8 cellular contexts compared by ENCODE assay signal in genomic region chr3:170414202-170414663, GRCh38. TPM values are rescaled to one million over a fixed set of nuclear protein-coding genes. Genes with fewer than 3 reads are reported as not detected.
DNase-seq lines count a peak whose midpoint lies in the region; ATAC-seq, FAIRE-seq and TF ChIP-seq lines count a peak whose summit lies in the region.

No MANE protein-coding gene starts in this region.

- H2AFZ ChIP-seq in mammary epithelial cell (ENCODE audit: low read depth, low read length): no peak overlapping the region

- H3K27me3 Mint-ChIP-seq in stimulated activated memory B cell treated with anti-CD40 and anti-IgM and Interleukin-4, amounts not matched to agents 10 μg/mL and 1 μg/mL and 100 μg/mL, for 72 hours: peaks cover 24% of the 10 kb centered on the region

- no peak overlapping the region for H3K4me3 ChIP-seq in SJSA1
- H3K4me3 ChIP-seq in mammary epithelial cell (replicated peaks in 1 of 3; ENCODE audit: insufficient read depth in 1 of 3, low read depth in 2 of 3, low read length in 3 of 3): no peak overlapping the region

- peaks cover 12% of the 10 kb centered on the region for H3K4me1 ChIP-seq in SJSA1 (replicated peaks)
- peaks cover 11% of the 10 kb centered on the region for H3K4me1 ChIP-seq in mammary epithelial cell (ENCODE audit: insufficient read depth, low read length)

- CTCF ChIA-PET in mammary epithelial cell (lab: Charles Lee; ENCODE audit: low non-redundant PET): interaction anchor here (0.6 to 1.0 kb wide), 10 partner anchors 30 to 434 kb away, joined by 3 to 21 read pairs (median 4); no protein-coding TSS in a partner anchor

- H3K27me3 ChIP-seq in SJSA1 (replicated peaks): no peaks in the 10 kb centered on the region
- peaks cover 3% of the 10 kb centered on the region for H3K27me3 ChIP-seq in mammary epithelial cell (ENCODE audit: insufficient read depth, low read length)

- ATAC-seq in GM19455 (IDR thresholded peaks at IDR 0.05; ENCODE audit: unreplicated experiment) (peak; percentile 51), HG03039 (IDR thresholded peaks at IDR 0.05; ENCODE audit: unreplicated experiment) (no peak)
- peak; percentile 65 for ATAC-seq in stimulated activated memory B cell treated with anti-CD40 and anti-IgM and Interleukin-4, amounts not matched to agents 10 μg/mL and 1 μg/mL and 100 μg/mL, for 72 hours

- H4K20me1 ChIP-seq in mammary epithelial cell (ENCODE audit: insufficient read depth, low read length): no peaks in the 10 kb centered on the region

- H3K27ac Mint-ChIP-seq in stimulated activated memory B cell treated with anti-CD40 and anti-IgM and Interleukin-4, amounts not matched to agents 10 μg/mL and 1 μg/mL and 100 μg/mL, for 72 hours: no peak overlapping the region

- peak overlapping the region; percentile 58 for H3K4me2 ChIP-seq in mammary epithelial cell (ENCODE audit: insufficient read depth, low read depth, low read length)

- dilution Hi-C loops in mammary epithelial cell (cut with HindIII; ENCODE audit: low sequenced_read_pairs): no loop called here

- peak overlapping the region; percentile 12; the same call in 1 of the 2 replicates for H3K27ac ChIP-seq in SJSA1
- H3K27ac ChIP-seq in mammary epithelial cell (ENCODE audit: insufficient read depth, low read depth, low read length): no peak overlapping the region

- H3K4me1 Mint-ChIP-seq in stimulated activated memory B cell treated with anti-CD40 and anti-IgM and Interleukin-4, amounts not matched to agents 10 μg/mL and 1 μg/mL and 100 μg/mL, for 72 hours: peaks cover 10% of the 10 kb centered on the region

- in situ Hi-C loops in mammary epithelial cell (cut with MboI; ENCODE audit: low sequenced_read_pairs in 2 of 2): loop anchor here in 1 of 2 donors (5.0 to 10.0 kb wide), 2 partner anchors 109 to 398 kb away; no protein-coding TSS in a partner anchor

- H3K9ac ChIP-seq in mammary epithelial cell (ENCODE audit: insufficient read depth, low read length): no peak overlapping the region

- H3K36me3 ChIP-seq in SJSA1: no peaks in the 10 kb centered on the region
- no peaks in the 10 kb centered on the region for H3K36me3 ChIP-seq in mammary epithelial cell (ENCODE audit: insufficient read depth, low read length)

- no peak overlapping the region for H3K4me3 Mint-ChIP-seq in stimulated activated memory B cell treated with anti-CD40 and anti-IgM and Interleukin-4, amounts not matched to agents 10 μg/mL and 1 μg/mL and 100 μg/mL, for 72 hours

- no peaks in the 10 kb centered on the region for H3K9me3 Mint-ChIP-seq in stimulated activated memory B cell treated with anti-CD40 and anti-IgM and Interleukin-4, amounts not matched to agents 10 μg/mL and 1 μg/mL and 100 μg/mL, for 72 hours

- intact Hi-C loops in mammary epithelial cell (cut with micrococcal nuclease): loop anchor here (1.0 to 10.0 kb wide), 9 partner anchors 85 to 434 kb away; partner anchors contain the start of gene GPR160

- no peaks in the 10 kb centered on the region for H3K79me2 ChIP-seq in mammary epithelial cell (ENCODE audit: insufficient read depth, low read length)

- BruUV-seq in mammary epithelial cell (replicated peaks; lab: Mats Ljungman, UMichigan): no TSS peak

- WGBS in mammary epithelial cell (ENCODE audit: low coverage, missing lambda C conversion rate): 2% methylated on average over 5 of the region's 5 CpGs

- H3K9me3 ChIP-seq in SJSA1 (replicated peaks) (no peaks in the 10 kb centered on the region), mammary epithelial cell (replicated peaks; ENCODE audit: insufficient read depth, low read length) (no peaks in the 10 kb centered on the region)

- H3K36me3 Mint-ChIP-seq in stimulated activated memory B cell treated with anti-CD40 and anti-IgM and Interleukin-4, amounts not matched to agents 10 μg/mL and 1 μg/mL and 100 μg/mL, for 72 hours: no peaks in the 10 kb centered on the region

- TF ChIP-seq CTCF in D721Med (IDR thresholded peaks at IDR 0.05; ENCODE audit: insufficient read depth, missing control alignments) (peak; percentile 95), mammary epithelial cell (conservative IDR thresholded peaks at IDR 0.05 in 1 of 2, IDR thresholded peaks at IDR 0.05 in 1 of 2; ENCODE audit: extremely low read depth in 1 of 2, insufficient read depth in 1 of 2, low read depth in 1 of 2, low read length in 2 of 2) (peak; percentile 100)

- FAIRE-seq in D721Med (lab: Jason Lieb, UNC): peak; percentile 48

- DNase-seq in D721Med (ENCODE audit: insufficient read length, low spot score) (no peak), NAMALWA (ENCODE audit: low spot score) (peak; percentile 83), SJSA1 (ENCODE audit: low read depth in 1 of 2, low spot score in 2 of 2) (peak; percentile 52 to 81), mammary epithelial cell (peak; percentile 68), kidney tubule cell (ENCODE audit: low spot score) (peak; percentile 71)

RNA-seq across cellular contexts. Expression of gene CLDN11, which starts 4.4 kb away (rescaled TPM):
- total RNA-seq in SJSA1 (2014; rRNA removed; shearing (Covaris generic)): 0.66 and 1.7 TPM in 2 replicates
- 10 to 100 TPM in 1 of 2 donors, under 1 TPM in 1; 0.21 to 21.3 TPM for total RNA-seq in mammary epithelial cell
- polyA plus RNA-seq in mammary epithelial cell: 0.34 TPM
- polyA minus RNA-seq in mammary epithelial cell: not detected

RNA-seq across cellular contexts. Expression of gene SKIL, which starts 56.7 kb away (rescaled TPM):
- 31.0 and 51.5 TPM in 2 replicates for total RNA-seq in SJSA1 (2014; rRNA removed; shearing (Covaris generic))
- total RNA-seq in mammary epithelial cell: 10 to 100 TPM; 28.6 to 38.8 TPM
- polyA plus RNA-seq in mammary epithelial cell: 5.9 TPM
- 23.7 TPM for polyA minus RNA-seq in mammary epithelial cell
